In the genomic region with DNA sequence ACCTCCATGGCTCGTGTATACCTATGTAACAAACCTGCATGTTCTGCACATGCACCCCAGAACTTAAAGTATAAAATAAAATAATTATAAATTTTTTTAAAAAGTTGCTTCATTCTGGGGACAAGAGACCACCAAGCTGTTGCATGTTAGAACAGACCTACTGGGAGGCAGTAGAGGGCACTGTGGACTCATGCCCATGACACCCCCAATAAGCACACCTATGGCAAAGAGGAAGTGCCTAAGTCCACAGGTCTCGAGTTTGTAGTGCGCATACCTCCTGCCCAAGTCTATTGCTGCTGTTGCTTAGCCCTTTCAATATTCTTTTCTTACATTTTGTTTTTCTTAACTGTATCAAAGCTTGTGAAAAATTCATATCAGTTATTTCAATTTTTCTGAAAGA, we compare ENCODE assay signal across 1 cellular context.
TF ChIP-seq lines count a peak whose summit lies in the region.

No MANE protein-coding gene starts in this region.

TF ChIP-seq in IMR-90, 13 proteins besides CTCF, POLR2A, EP300 and RAD21:
- TF ChIP-seq MXI1 (IDR thresholded peaks at IDR 0.05; ENCODE audit: borderline replicate concordance, low read depth, low read length) (no peak), MAZ (IDR thresholded peaks at IDR 0.05; ENCODE audit: borderline replicate concordance, low read depth, low read length) (no peak), RCOR1 (IDR thresholded peaks at IDR 0.05; ENCODE audit: insufficient replicate concordance, low read length) (no peak), FOS (IDR thresholded peaks at IDR 0.05; ENCODE audit: low read depth, low read length) (no peak), MAFK (IDR thresholded peaks at IDR 0.05; ENCODE audit: low read depth, low read length) (no peak), CEBPB (IDR thresholded peaks at IDR 0.05; ENCODE audit: low read depth, low read length) (no peak), NFE2L2 (IDR thresholded peaks at IDR 0.05; ENCODE audit: low read depth, low read length) (no peak), RFX5 (IDR thresholded peaks at IDR 0.05; ENCODE audit: low read depth, low read length) (no peak), SMC3 (IDR thresholded peaks at IDR 0.05; ENCODE audit: low read depth, low read length) (no peak), CHD1 (IDR thresholded peaks at IDR 0.05; ENCODE audit: low read depth, low read length) (no peak)
- TF ChIP-seq, protein P1, sequence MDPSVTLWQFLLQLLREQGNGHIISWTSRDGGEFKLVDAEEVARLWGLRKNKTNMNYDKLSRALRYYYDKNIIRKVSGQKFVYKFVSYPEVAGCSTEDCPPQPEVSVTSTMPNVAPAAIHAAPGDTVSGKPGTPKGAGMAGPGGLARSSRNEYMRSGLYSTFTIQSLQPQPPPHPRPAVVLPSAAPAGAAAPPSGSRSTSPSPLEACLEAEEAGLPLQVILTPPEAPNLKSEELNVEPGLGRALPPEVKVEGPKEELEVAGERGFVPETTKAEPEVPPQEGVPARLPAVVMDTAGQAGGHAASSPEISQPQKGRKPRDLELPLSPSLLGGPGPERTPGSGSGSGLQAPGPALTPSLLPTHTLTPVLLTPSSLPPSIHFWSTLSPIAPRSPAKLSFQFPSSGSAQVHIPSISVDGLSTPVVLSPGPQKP (IDR thresholded peaks at IDR 0.05; ENCODE audit: borderline replicate concordance, low read depth, low read length), result no peak
- TF ChIP-seq, protein P2, sequence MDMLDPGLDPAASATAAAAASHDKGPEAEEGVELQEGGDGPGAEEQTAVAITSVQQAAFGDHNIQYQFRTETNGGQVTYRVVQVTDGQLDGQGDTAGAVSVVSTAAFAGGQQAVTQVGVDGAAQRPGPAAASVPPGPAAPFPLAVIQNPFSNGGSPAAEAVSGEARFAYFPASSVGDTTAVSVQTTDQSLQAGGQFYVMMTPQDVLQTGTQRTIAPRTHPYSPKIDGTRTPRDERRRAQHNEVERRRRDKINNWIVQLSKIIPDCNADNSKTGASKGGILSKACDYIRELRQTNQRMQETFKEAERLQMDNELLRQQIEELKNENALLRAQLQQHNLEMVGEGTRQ (IDR thresholded peaks at IDR 0.05; ENCODE audit: low read depth, low read length), result no peak
